ENCODE assay signal across 1 cellular context in the genomic region with DNA sequence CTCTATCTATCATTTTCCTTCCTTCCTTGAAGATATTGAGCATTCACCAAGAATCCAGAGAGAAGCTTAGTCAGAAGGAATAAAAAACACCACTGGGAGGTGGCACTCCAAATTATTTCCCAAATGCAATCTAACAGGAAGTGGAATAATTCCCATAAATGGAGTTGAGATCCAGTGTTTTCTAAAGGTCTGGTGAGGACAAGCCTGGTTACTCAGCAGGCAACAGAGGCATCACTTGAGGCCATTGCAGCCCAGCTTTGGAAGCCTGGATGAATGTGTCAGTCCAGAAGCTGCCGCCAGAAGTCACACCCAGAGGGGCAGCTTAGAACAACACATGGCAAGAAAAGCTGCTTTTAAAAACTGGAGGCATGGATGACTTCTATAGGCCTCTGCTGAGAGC.
TF ChIP-seq lines count a peak whose summit lies in the region.

No MANE protein-coding gene starts in this region.

TF ChIP-seq in HepG2, 621 proteins besides CTCF, POLR2A, EP300 and RAD21 (continued from another document):
- TF ChIP-seq, protein P1, sequence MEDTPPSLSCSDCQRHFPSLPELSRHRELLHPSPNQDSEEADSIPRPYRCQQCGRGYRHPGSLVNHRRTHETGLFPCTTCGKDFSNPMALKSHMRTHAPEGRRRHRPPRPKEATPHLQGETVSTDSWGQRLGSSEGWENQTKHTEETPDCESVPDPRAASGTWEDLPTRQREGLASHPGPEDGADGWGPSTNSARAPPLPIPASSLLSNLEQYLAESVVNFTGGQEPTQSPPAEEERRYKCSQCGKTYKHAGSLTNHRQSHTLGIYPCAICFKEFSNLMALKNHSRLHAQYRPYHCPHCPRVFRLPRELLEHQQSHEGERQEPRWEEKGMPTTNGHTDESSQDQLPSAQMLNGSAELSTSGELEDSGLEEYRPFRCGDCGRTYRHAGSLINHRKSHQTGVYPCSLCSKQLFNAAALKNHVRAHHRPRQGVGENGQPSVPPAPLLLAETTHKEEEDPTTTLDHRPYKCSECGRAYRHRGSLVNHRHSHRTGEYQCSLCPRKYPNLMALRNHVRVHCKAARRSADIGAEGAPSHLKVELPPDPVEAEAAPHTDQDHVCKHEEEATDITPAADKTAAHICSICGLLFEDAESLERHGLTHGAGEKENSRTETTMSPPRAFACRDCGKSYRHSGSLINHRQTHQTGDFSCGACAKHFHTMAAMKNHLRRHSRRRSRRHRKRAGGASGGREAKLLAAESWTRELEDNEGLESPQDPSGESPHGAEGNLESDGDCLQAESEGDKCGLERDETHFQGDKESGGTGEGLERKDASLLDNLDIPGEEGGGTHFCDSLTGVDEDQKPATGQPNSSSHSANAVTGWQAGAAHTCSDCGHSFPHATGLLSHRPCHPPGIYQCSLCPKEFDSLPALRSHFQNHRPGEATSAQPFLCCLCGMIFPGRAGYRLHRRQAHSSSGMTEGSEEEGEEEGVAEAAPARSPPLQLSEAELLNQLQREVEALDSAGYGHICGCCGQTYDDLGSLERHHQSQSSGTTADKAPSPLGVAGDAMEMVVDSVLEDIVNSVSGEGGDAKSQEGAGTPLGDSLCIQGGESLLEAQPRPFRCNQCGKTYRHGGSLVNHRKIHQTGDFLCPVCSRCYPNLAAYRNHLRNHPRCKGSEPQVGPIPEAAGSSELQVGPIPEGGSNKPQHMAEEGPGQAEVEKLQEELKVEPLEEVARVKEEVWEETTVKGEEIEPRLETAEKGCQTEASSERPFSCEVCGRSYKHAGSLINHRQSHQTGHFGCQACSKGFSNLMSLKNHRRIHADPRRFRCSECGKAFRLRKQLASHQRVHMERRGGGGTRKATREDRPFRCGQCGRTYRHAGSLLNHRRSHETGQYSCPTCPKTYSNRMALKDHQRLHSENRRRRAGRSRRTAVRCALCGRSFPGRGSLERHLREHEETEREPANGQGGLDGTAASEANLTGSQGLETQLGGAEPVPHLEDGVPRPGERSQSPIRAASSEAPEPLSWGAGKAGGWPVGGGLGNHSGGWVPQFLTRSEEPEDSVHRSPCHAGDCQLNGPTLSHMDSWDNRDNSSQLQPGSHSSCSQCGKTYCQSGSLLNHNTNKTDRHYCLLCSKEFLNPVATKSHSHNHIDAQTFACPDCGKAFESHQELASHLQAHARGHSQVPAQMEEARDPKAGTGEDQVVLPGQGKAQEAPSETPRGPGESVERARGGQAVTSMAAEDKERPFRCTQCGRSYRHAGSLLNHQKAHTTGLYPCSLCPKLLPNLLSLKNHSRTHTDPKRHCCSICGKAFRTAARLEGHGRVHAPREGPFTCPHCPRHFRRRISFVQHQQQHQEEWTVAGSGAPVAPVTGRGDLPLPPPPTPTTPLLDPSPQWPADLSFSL (CRISPR knock-in tag; IDR thresholded peaks at IDR 0.05) = no peak
- TF ChIP-seq, protein P2, sequence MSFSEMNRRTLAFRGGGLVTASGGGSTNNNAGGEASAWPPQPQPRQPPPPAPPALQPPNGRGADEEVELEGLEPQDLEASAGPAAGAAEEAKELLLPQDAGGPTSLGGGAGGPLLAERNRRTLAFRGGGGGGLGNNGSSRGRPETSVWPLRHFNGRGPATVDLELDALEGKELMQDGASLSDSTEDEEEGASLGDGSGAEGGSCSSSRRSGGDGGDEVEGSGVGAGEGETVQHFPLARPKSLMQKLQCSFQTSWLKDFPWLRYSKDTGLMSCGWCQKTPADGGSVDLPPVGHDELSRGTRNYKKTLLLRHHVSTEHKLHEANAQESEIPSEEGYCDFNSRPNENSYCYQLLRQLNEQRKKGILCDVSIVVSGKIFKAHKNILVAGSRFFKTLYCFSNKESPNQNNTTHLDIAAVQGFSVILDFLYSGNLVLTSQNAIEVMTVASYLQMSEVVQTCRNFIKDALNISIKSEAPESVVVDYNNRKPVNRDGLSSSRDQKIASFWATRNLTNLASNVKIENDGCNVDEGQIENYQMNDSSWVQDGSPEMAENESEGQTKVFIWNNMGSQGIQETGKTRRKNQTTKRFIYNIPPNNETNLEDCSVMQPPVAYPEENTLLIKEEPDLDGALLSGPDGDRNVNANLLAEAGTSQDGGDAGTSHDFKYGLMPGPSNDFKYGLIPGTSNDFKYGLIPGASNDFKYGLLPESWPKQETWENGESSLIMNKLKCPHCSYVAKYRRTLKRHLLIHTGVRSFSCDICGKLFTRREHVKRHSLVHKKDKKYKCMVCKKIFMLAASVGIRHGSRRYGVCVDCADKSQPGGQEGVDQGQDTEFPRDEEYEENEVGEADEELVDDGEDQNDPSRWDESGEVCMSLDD (CRISPR knock-in tag; IDR thresholded peaks at IDR 0.05; ENCODE audit: borderline replicate concordance) = no peak
- TF ChIP-seq HDAC6 (IDR thresholded peaks at IDR 0.05; ENCODE audit: low read depth, low read length) (no peak), TAF1 (CRISPR knock-in tag; IDR thresholded peaks at IDR 0.05) (no peak), ZNF672 (CRISPR knock-in tag; IDR thresholded peaks at IDR 0.05) (no peak), NCOA5 (CRISPR knock-in tag; IDR thresholded peaks at IDR 0.05) (no peak), ZEB1 (IDR thresholded peaks at IDR 0.05; ENCODE audit: insufficient replicate concordance, low read depth) (no peak), CBX2 (IDR thresholded peaks at IDR 0.05; ENCODE audit: low read depth, low read length) (no peak), CBX2 (CRISPR knock-in tag; IDR thresholded peaks at IDR 0.05; ENCODE audit: low read depth) (no peak), SP5 (CRISPR knock-in tag; IDR thresholded peaks at IDR 0.05; ENCODE audit: borderline replicate concordance, low read depth) (no peak)
- TF ChIP-seq, protein P3, sequence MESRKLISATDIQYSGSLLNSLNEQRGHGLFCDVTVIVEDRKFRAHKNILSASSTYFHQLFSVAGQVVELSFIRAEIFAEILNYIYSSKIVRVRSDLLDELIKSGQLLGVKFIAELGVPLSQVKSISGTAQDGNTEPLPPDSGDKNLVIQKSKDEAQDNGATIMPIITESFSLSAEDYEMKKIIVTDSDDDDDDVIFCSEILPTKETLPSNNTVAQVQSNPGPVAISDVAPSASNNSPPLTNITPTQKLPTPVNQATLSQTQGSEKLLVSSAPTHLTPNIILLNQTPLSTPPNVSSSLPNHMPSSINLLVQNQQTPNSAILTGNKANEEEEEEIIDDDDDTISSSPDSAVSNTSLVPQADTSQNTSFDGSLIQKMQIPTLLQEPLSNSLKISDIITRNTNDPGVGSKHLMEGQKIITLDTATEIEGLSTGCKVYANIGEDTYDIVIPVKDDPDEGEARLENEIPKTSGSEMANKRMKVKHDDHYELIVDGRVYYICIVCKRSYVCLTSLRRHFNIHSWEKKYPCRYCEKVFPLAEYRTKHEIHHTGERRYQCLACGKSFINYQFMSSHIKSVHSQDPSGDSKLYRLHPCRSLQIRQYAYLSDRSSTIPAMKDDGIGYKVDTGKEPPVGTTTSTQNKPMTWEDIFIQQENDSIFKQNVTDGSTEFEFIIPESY (CRISPR knock-in tag; IDR thresholded peaks at IDR 0.05) = no peak
- TF ChIP-seq, protein P4, sequence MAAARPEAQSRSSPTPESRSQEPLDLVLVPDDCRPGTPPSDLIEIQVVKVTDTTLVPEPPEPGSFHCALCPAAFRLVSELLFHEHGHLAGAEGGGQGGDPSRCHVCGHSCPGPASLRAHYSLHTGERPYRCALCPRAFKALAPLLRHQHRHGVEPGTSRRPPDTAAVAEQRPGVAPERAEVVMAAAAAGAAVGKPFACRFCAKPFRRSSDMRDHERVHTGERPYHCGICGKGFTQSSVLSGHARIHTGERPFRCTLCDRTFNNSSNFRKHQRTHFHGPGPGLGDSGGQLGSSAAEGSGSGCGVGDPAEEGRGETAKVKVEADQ (CRISPR knock-in tag; IDR thresholded peaks at IDR 0.05; ENCODE audit: borderline replicate concordance) = no peak
- TF ChIP-seq, protein P5, sequence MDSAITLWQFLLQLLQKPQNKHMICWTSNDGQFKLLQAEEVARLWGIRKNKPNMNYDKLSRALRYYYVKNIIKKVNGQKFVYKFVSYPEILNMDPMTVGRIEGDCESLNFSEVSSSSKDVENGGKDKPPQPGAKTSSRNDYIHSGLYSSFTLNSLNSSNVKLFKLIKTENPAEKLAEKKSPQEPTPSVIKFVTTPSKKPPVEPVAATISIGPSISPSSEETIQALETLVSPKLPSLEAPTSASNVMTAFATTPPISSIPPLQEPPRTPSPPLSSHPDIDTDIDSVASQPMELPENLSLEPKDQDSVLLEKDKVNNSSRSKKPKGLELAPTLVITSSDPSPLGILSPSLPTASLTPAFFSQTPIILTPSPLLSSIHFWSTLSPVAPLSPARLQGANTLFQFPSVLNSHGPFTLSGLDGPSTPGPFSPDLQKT (CRISPR knock-in tag; IDR thresholded peaks at IDR 0.05; ENCODE audit: borderline replicate concordance) = no peak
TF ChIP-seq in HepG2: peak in this region for 0.
